16 cellular contexts compared by ENCODE assay signal in genomic region chr10:124458473-124458872, GRCh38. TPM values are rescaled to one million over a fixed set of nuclear protein-coding genes. Genes with fewer than 3 reads are reported as not detected.
DNase-seq lines count a peak whose midpoint lies in the region; ATAC-seq and TF ChIP-seq lines count a peak whose summit lies in the region.
"Had no signal": no experiment of that assay in that cellular context is flagged by ENCODE, and none has a peak within 500 bp of the region (broad histone marks: within the 10 kb centered on the region; RNA-seq: fewer than 3 reads in every experiment).

No MANE protein-coding gene starts in this region.

- no peaks in the 10 kb centered on the region for H4K20me1 ChIP-seq in GM23338 (replicated peaks; ENCODE audit: insufficient read depth)
- H4K20me1 ChIP-seq in PC-9 (ENCODE audit: insufficient read depth), result no peaks in the 10 kb centered on the region

- H3K23ac ChIP-seq in mesendoderm (ENCODE audit: low read length), result no peak overlapping the region

- H3K79me1 ChIP-seq in mesendoderm (ENCODE audit: low read length), result no peaks in the 10 kb centered on the region

- H4K8ac ChIP-seq in mesendoderm (ENCODE audit: low read depth, low read length), result no peak overlapping the region

- TF ChIP-seq CTCF in GM23338 (conservative IDR thresholded peaks at IDR 0.05; ENCODE audit: low read depth in 2 of 2) (no peak), PC-9 (conservative IDR thresholded peaks at IDR 0.05) (no peak), type B pancreatic cell (conservative IDR thresholded peaks at IDR 0.05) (no peak)

- H3K27ac ChIP-seq in GM23338 (ENCODE audit: low read depth) (no peak overlapping the region), PC-9 (peak overlapping the region; percentile 81), mesendoderm (ENCODE audit: low read depth, low read length) (no peak overlapping the region)
- H3K27ac ChIP-seq: C4-2B, HL-60 had no signal

- CTCF ChIA-PET in PC-9 (lab: Charles Lee), result no interaction called here

- POLR2A ChIA-PET in PC-9 (lab: Charles Lee; ENCODE audit: unreplicated experiment), result interaction anchor here (0.5 kb wide), 1 partner anchor 18 kb away, joined by 14 read pairs; no protein-coding TSS in a partner anchor

- H3K4me1 Mint-ChIP-seq in GM23338 (peaks cover 60% of the 10 kb centered on the region), type B pancreatic cell (ENCODE audit: unreplicated experiment) (peaks cover 8% of the 10 kb centered on the region)

- H2BK120ac ChIP-seq in mesendoderm (ENCODE audit: low read depth, low read length), result no peak overlapping the region

- H3K4me3 Mint-ChIP-seq in GM23338 (no peak overlapping the region), type B pancreatic cell (peak overlapping the region; percentile 23)
- H3K4me3 Mint-ChIP-seq: CD4-positive, alpha-beta T cell; H9 had no signal

- DNase-seq in GM23338 (ENCODE audit: low spot score) (no peak), PC-9 (no peak), mesendoderm (no peak), type B pancreatic cell (ENCODE audit: extremely low spot score, unreplicated experiment) (no peak), NCI-H446 treated with DMSO at 0.1 percent for 48 hours (lab: John Stamatoyannopoulos, UW) (no peak)
- no peak for DNase-seq in NK-92 treated with Interleukin-12 subunit alpha and Interleukin-12 subunit beta, amount 100 ng/mL, for 24 hours (lab: John Stamatoyannopoulos, UW)
- DNase-seq: BE2C; Caco-2; CD4-positive, alpha-beta T cell; GOT3; KBM-7 had no signal

- H3K4me1 ChIP-seq in GM23338 (ENCODE audit: insufficient read depth) (peaks cover 60% of the 10 kb centered on the region), PC-9 (replicated peaks; ENCODE audit: insufficient read depth) (peaks cover 39% of the 10 kb centered on the region), mesendoderm (ENCODE audit: control insufficient read depth, low read depth, low read length) (peaks cover 31% of the 10 kb centered on the region)
- H3K4me1 ChIP-seq: BE2C had no signal

- no peak overlapping the region for H3K4me3 ChIP-seq in GM23338
- no peak overlapping the region for H3K4me3 ChIP-seq in PC-9
- no peak overlapping the region for H3K4me3 ChIP-seq in mesendoderm (ENCODE audit: low read length)

- BruUV-seq in PC-9 (replicated peaks; lab: Mats Ljungman, UMichigan), result no TSS peak

- H3K9ac ChIP-seq in mesendoderm (ENCODE audit: low read length), result no peak overlapping the region

- no peak overlapping the region for H3K4ac ChIP-seq in mesendoderm (ENCODE audit: low read depth, low read length)

- H3K9me3 Mint-ChIP-seq in GM23338 (no peaks in the 10 kb centered on the region), type B pancreatic cell (no peaks in the 10 kb centered on the region)
- H3K9me3 Mint-ChIP-seq: CD4-positive, alpha-beta T cell; H9 had no signal

- H2AFZ ChIP-seq in GM23338 (no peak overlapping the region; the same call in 1 of the 2 replicates), PC-9 (no peak overlapping the region)

- H3K36me3 ChIP-seq in GM23338 (ENCODE audit: insufficient read depth) (peaks cover 4% of the 10 kb centered on the region; the same call in 1 of the 2 replicates), PC-9 (ENCODE audit: low read depth) (no peaks in the 10 kb centered on the region), mesendoderm (ENCODE audit: control insufficient read depth, insufficient read depth, low read length) (no peaks in the 10 kb centered on the region)
- H3K36me3 ChIP-seq: BE2C had no signal

- no peak overlapping the region for H3K18ac ChIP-seq in mesendoderm (ENCODE audit: low read length)

- ATAC-seq in GM23338 (no peak), GM21526 (IDR thresholded peaks at IDR 0.05; ENCODE audit: low FRiP score, unreplicated experiment) (no peak)

- H4K5ac ChIP-seq in mesendoderm (ENCODE audit: low read length), result no peak overlapping the region

- H2BK5ac ChIP-seq in mesendoderm (ENCODE audit: low read length), result peak overlapping the region; percentile 51

- H3K9me2 ChIP-seq in GM23338 (ENCODE audit: insufficient read depth) (no peaks in the 10 kb centered on the region), PC-9 (ENCODE audit: insufficient read depth) (no peaks in the 10 kb centered on the region)

- no peak overlapping the region for H2BK15ac ChIP-seq in mesendoderm (replicated peaks; ENCODE audit: low read depth)

- no peak overlapping the region for H3K27ac Mint-ChIP-seq in GM23338
- peak overlapping the region; percentile 40 for H3K27ac Mint-ChIP-seq in type B pancreatic cell
- H3K27ac Mint-ChIP-seq: CD4-positive, alpha-beta T cell; H9 had no signal

- H3K4me2 ChIP-seq in GM23338 (peak overlapping the region; percentile 4; the same call in 1 of the 2 replicates), PC-9 (peak overlapping the region; percentile 46), mesendoderm (ENCODE audit: low read length) (no peak overlapping the region)

- H3K27me3 Mint-ChIP-seq in GM23338 (ENCODE audit: insufficient read depth, low read depth, poor library complexity) (peaks cover 10% of the 10 kb centered on the region), type B pancreatic cell (peaks cover 38% of the 10 kb centered on the region)

- H3K56ac ChIP-seq in mesendoderm (ENCODE audit: low read length), result peak overlapping the region; percentile 71

- H3F3A ChIP-seq in GM23338 (replicated peaks; ENCODE audit: low read depth) (peaks cover 4% of the 10 kb centered on the region; the same call in 1 of the 2 replicates), PC-9 (ENCODE audit: insufficient read depth, low read depth) (peaks cover 29% of the 10 kb centered on the region)

- H3K36me3 Mint-ChIP-seq in GM23338 (ENCODE audit: low read depth) (peaks cover 5% of the 10 kb centered on the region), type B pancreatic cell (no peaks in the 10 kb centered on the region)

- peak overlapping the region; percentile 83 for H2AK5ac ChIP-seq in mesendoderm (ENCODE audit: low read length)

- WGBS in mesendoderm (ENCODE audit: extremely low coverage, insufficient coverage, low lambda C conversion rate), result no CpG with 5 or more reads among the region's 4 CpGs

- peaks cover 8% of the 10 kb centered on the region; the same call in 1 of the 2 replicates for H3K79me2 ChIP-seq in GM23338 (replicated peaks; ENCODE audit: insufficient read depth)
- H3K79me2 ChIP-seq in PC-9 (ENCODE audit: low read depth), result peaks cover 2% of the 10 kb centered on the region; the same call in 1 of the 2 replicates
- H3K79me2 ChIP-seq in mesendoderm (ENCODE audit: control insufficient read depth, insufficient read depth, low read length), result no peaks in the 10 kb centered on the region

- intact Hi-C loops in PC-9 (cut with micrococcal nuclease; ENCODE audit: unreplicated experiment), result no loop called here

- H3K27me3 ChIP-seq in GM23338 (ENCODE audit: insufficient read depth) (no peaks in the 10 kb centered on the region), PC-9 (ENCODE audit: insufficient read depth, low read depth) (no peaks in the 10 kb centered on the region), mesendoderm (ENCODE audit: insufficient read depth, low read length, poor library complexity) (no peaks in the 10 kb centered on the region)

- no peaks in the 10 kb centered on the region for H3K9me3 ChIP-seq in PC-9 (ENCODE audit: insufficient read depth, low read depth)
- H3K9me3 ChIP-seq: BE2C, Caco-2 had no signal

TF ChIP-seq in GM23338, 12 proteins besides CTCF, POLR2A, EP300 and RAD21 (continues in another document):
- no peak for TF ChIP-seq ETS1 (IDR thresholded peaks at IDR 0.05)
- no peak for TF ChIP-seq ZNF331 (CRISPR knock-in tag; IDR thresholded peaks at IDR 0.05; ENCODE audit: low read depth)
- TF ChIP-seq ZNF114 (CRISPR knock-in tag; IDR thresholded peaks at IDR 0.05), result no peak
- no peak for TF ChIP-seq EZH2 (IDR thresholded peaks at IDR 0.05; ENCODE audit: low read depth, unreplicated experiment)
- no peak for TF ChIP-seq STAT1 (IDR thresholded peaks at IDR 0.05; ENCODE audit: unreplicated experiment)

RNA-seq across cellular contexts. Expression of gene LHPP, which starts 3.1 kb away (rescaled TPM):
- total RNA-seq in GM23338 (2014; rRNA removed; shearing (Covaris generic)), result 34.1 and 40.2 TPM in 2 replicates
- 25.5 and 27.4 TPM in 2 replicates for polyA plus RNA-seq in GM23338 (2016; fragmentation: Nextera tagmentation; extraction: Ambion mirVana)
- total RNA-seq in PC-9 (2021) (23.3 and 24.7 TPM in 2 replicates), type B pancreatic cell (ENCODE audit: low replicate concordance) (12.7 and 13.6 TPM in 2 replicates)
- polyA plus RNA-seq in mesendoderm (2013, experiment 1 of 2), result 8.5 TPM
- 8.8 TPM for polyA plus RNA-seq in mesendoderm (2013, experiment 2 of 2)

RNA-seq across cellular contexts. Expression of gene NKX1-2, which starts 8.6 kb away (rescaled TPM):
- total RNA-seq in GM23338 (2014; rRNA removed; shearing (Covaris generic)), result 37.0 and 39.4 TPM in 2 replicates
- polyA plus RNA-seq in GM23338 (2016; fragmentation: Nextera tagmentation; extraction: Ambion mirVana), result 9.4 and 9.8 TPM in 2 replicates
- total RNA-seq in PC-9 (2021) (1.6 and 2.9 TPM in 2 replicates), type B pancreatic cell (ENCODE audit: low replicate concordance) (0.29 and 0.48 TPM in 2 replicates)
- polyA plus RNA-seq in mesendoderm (2013, experiment 1 of 2), result 53.0 TPM
- polyA plus RNA-seq in mesendoderm (2013, experiment 2 of 2), result 54.5 TPM
- total RNA-seq: A172; CD4-positive, alpha-beta T cell had no signal

RNA-seq across cellular contexts. Expression of gene OAT, which starts 39.8 kb away (rescaled TPM):
- total RNA-seq in GM23338 (2014; rRNA removed; shearing (Covaris generic)), result 139 and 158 TPM in 2 replicates
- polyA plus RNA-seq in GM23338 (2016; fragmentation: Nextera tagmentation; extraction: Ambion mirVana), result 131 and 136 TPM in 2 replicates
- total RNA-seq in PC-9 (2021) (73.8 and 130 TPM in 2 replicates), type B pancreatic cell (ENCODE audit: low replicate concordance) (83.4 and 144 TPM in 2 replicates)
- polyA plus RNA-seq in mesendoderm (2013, experiment 1 of 2), result 98.1 TPM
- polyA plus RNA-seq in mesendoderm (2013, experiment 2 of 2), result 97.6 TPM
